8 cellular contexts compared by ENCODE assay signal in genomic region chr11:117828641-117829368, GRCh38.
DNase-seq lines count a peak whose midpoint lies in the region; ATAC-seq and FAIRE-seq lines count a peak whose summit lies in the region.

No MANE protein-coding gene starts in this region.

- peak; percentile 85 for FAIRE-seq in RCC 7860 (lab: Jason Lieb, UNC)

- peak; percentile 52 for ATAC-seq in GM21619 (IDR thresholded peaks at IDR 0.05; ENCODE audit: unreplicated experiment)
- ATAC-seq in GM19395 (IDR thresholded peaks at IDR 0.05; ENCODE audit: unreplicated experiment) = no peak

- DNase-seq in 8988T (peak; percentile 68), RCC 7860 (ENCODE audit: low spot score) (peak; percentile 81), hepatic stellate cell (ENCODE audit: low spot score) (peak; percentile 42), SKM-1 treated with dmso at 0.1 percent for 144 hours (lab: John Stamatoyannopoulos, UW; ENCODE audit: unreplicated experiment) (no peak)
- DNase-seq in activated naive CD4-positive, alpha-beta T cell (lab: John Stamatoyannopoulos, UW) = peak; percentile 37 to 80 (median 57)
- peak; percentile 52 to 75 (median 73) for DNase-seq in stimulated activated CD4-positive, alpha-beta T cell treated with anti-CD3 and anti-CD28 coated beads, TNF-alpha, amount 100 ng/mL, for 48 hours (ENCODE audit: low read depth in 3 of 3)
